29 cellular contexts compared by ENCODE assay signal in genomic region chr1:162619076-162619475, GRCh38.
"Had no signal": no experiment of that assay in that cellular context is flagged by ENCODE, and none has a peak within 500 bp of the region (broad histone marks: within the 10 kb centered on the region; RNA-seq: fewer than 3 reads in every experiment).

No MANE protein-coding gene starts in this region.

- H3K27me3 ChIP-seq: neural progenitor cell, ovary, right lobe of liver, sigmoid colon, spleen, suprapubic skin, testis, tibial artery, upper lobe of left lung, vagina had no signal

- H3K9me3 ChIP-seq: testis, tibial artery had no signal

- H3K4me3 ChIP-seq: neural progenitor cell, ovary, psoas muscle, right lobe of liver, sigmoid colon, smooth muscle cell, spleen, suprapubic skin, testis, tibial artery, upper lobe of left lung, vagina had no signal

- FAIRE-seq: urothelium cell line had no signal

- H3K36me3 ChIP-seq: neural progenitor cell, ovary, sigmoid colon, spleen, suprapubic skin, tibial artery, upper lobe of left lung, vagina had no signal

- H2AFZ ChIP-seq: neural progenitor cell, parathyroid adenoma had no signal

- H3K4me2 ChIP-seq: neural progenitor cell, smooth muscle cell had no signal

- H3K4me1 ChIP-seq: neural progenitor cell, parathyroid adenoma, psoas muscle, right lobe of liver, spleen, suprapubic skin, testis, tibial artery, vagina had no signal

- H3K79me2 ChIP-seq: parathyroid adenoma had no signal

- ATAC-seq: natural killer cell; psoas muscle; right cardiac atrium; right lobe of liver; stimulated activated memory B cell treated with anti-CD40 and anti-IgM and Interleukin-4, amounts not matched to agents 10 μg/mL and 1 μg/mL and 100 μg/mL, for 72 hours; stimulated activated naive CD8-positive, alpha-beta T cell treated with anti-CD3 and anti-CD28 coated beads, Interleukin-15, amount 100 ng/mL, for 72 hours; stimulated activated naive CD8-positive, alpha-beta T cell treated with anti-CD3 and anti-CD28 coated beads, Interleukin-15, Interleukin-2, amounts not matched to agents 100 U/mL and 50 U/mL, for 24 hours had no signal

- DNase-seq: natural killer cell; occipital lobe; ovary; posterior cingulate gyrus; psoas muscle; right cardiac atrium; right lobe of liver; sigmoid colon; spleen; stimulated activated CD4-positive, alpha-beta T cell treated with anti-CD3 and anti-CD28 coated beads, Interleukin-12 subunit alpha, Interleukin-12 subunit beta, amount 100 ng/mL, for 4 hours; stimulated activated CD4-positive, alpha-beta T cell treated with anti-CD3 and anti-CD28 coated beads, Interleukin-1b, Interleukin-23, amount 100 ng/mL, for 48 hours; stimulated activated CD4-positive, alpha-beta T cell treated with anti-CD3 and anti-CD28 coated beads, Interleukin-4, amount 100 ng/mL, for 1 hour; stimulated activated CD4-positive, alpha-beta T cell treated with anti-CD3 and anti-CD28 coated beads, Interleukin-4, amount 100 ng/mL, for 4 hours; stimulated activated CD8-positive, alpha-beta memory T cell treated with anti-CD3 and anti-CD28 coated beads, Interleukin-4, amount 100 ng/mL, for 48 hours; stimulated activated naive CD4-positive, alpha-beta T cell; stimulated activated naive CD8-positive, alpha-beta T cell treated with anti-CD3 and anti-CD28 coated beads, Interleukin-15, amount 100 ng/mL, for 72 hours; stimulated activated naive CD8-positive, alpha-beta T cell treated with anti-CD3 and anti-CD28 coated beads, Interleukin-15, Interleukin-2, amounts not matched to agents 100 U/mL and 50 U/mL, for 24 hours; substantia nigra; testis; tibial artery; trophoblast cell; upper lobe of left lung had no signal

- H3K9ac ChIP-seq: neural progenitor cell, parathyroid adenoma had no signal

- H3K27ac ChIP-seq: neural progenitor cell, ovary, parathyroid adenoma, psoas muscle, right lobe of liver, sigmoid colon, spleen, suprapubic skin, testis, tibial artery, upper lobe of left lung, vagina had no signal
